ENCODE assay signal across 11 cellular contexts in genomic region chr1:44409019-44409602, GRCh38. TPM values are rescaled to one million over a fixed set of nuclear protein-coding genes. Genes with fewer than 3 reads are reported as not detected.
DNase-seq lines count a peak whose midpoint lies in the region; ATAC-seq, FAIRE-seq and TF ChIP-seq lines count a peak whose summit lies in the region.
"Had no signal": no experiment of that assay in that cellular context is flagged by ENCODE, and none has a peak within 500 bp of the region (broad histone marks: within the 10 kb centered on the region; RNA-seq: fewer than 3 reads in every experiment).

No MANE protein-coding gene starts in this region.

- peaks cover 29% of the 10 kb centered on the region for H3K79me2 ChIP-seq in HepG2 (ENCODE audit: insufficient read depth, low read length)

- DNase-seq in HepG2 (ENCODE audit: low spot score) (no peak), right lobe of liver (no peak), SW480 (ENCODE audit: low spot score) (no peak), RPMI8226 (no peak)
- DNase-seq: activated gamma-delta T cell treated with Interleukin-2 at 50 U/mL for 16 hours had no signal

- H3K9ac ChIP-seq in HepG2 (ENCODE audit: insufficient read depth, low read depth, low read length), result no peak overlapping the region
- H3K9ac ChIP-seq: KMS-11 had no signal

- no peaks in the 10 kb centered on the region for H3K9me3 ChIP-seq in HepG2 (ENCODE audit: low read length)
- no peaks in the 10 kb centered on the region for H3K9me3 ChIP-seq in right lobe of liver
- peaks cover 0 to 7% of the 10 kb centered on the region in 2 donors for H3K9me3 ChIP-seq in muscle layer of duodenum (ENCODE audit: control insufficient read depth in 1 of 2, low read length in 2 of 2)
- H3K9me3 ChIP-seq: testis had no signal

- POLR2A ChIA-PET in HepG2 (lab: Yijun Ruan, JAX), result no interaction called here

- intact Hi-C loops in HepG2 (cut with micrococcal nuclease; ENCODE audit: unreplicated experiment) (no loop called here), right lobe of liver (cut with DNase I) (no loop called here)

- CTCF ChIA-PET in HepG2 (lab: Yijun Ruan, JAX; ENCODE audit: low intra/inter-chr PET ratio, low total read pairs), result no interaction called here

- TF ChIP-seq CTCF in HepG2 (CRISPR knock-in tag; IDR thresholded peaks at IDR 0.05) (no peak), right lobe of liver (IDR thresholded peaks at IDR 0.05) (no peak), brain (conservative IDR thresholded peaks at IDR 0.05) (no peak)

- H3K27me3 ChIP-seq in HepG2 (ENCODE audit: control insufficient read depth in 1 of 2, insufficient read depth in 2 of 2, low read length in 2 of 2) (peaks cover 0 to 25% of the 10 kb centered on the region in 2 experiments; a peak in 1 of 5 replicates), right lobe of liver (peaks cover 26 to 54% of the 10 kb centered on the region in 2 donors), muscle layer of duodenum (ENCODE audit: low read depth, low read length) (peaks cover 83% of the 10 kb centered on the region)
- H3K27me3 ChIP-seq: testis had no signal

- no peaks in the 10 kb centered on the region for H3K27me3 Mint-ChIP-seq in brain

- H3K4me1 ChIP-seq in HepG2 (ENCODE audit: insufficient read depth, low read length), result peaks cover 29% of the 10 kb centered on the region
- H3K4me1 ChIP-seq in right lobe of liver, result peaks cover 0 to 27% (median 6%) of the 10 kb centered on the region in 4 donors
- H3K4me1 ChIP-seq in muscle layer of duodenum (ENCODE audit: control insufficient read depth in 1 of 2, insufficient read depth in 2 of 2, low read length in 2 of 2), result peaks cover 4 to 43% of the 10 kb centered on the region in 2 donors

- in situ Hi-C loops in HepG2 (cut with HindIII; ENCODE audit: extremely low pct_ligation_motif_present, low pct_unique_long_range_greater_than_20kb), result no loop called here

- FAIRE-seq in HepG2 (lab: Jason Lieb, UNC), result no peak

- H3K4me1 Mint-ChIP-seq in brain, result peaks cover 34% of the 10 kb centered on the region

- H3K27ac ChIP-seq in HepG2 (ENCODE audit: extremely low read length, insufficient read depth, low read length) (no peak overlapping the region), right lobe of liver (no peak overlapping the region), muscle layer of duodenum (ENCODE audit: low read length) (no peak overlapping the region)
- H3K27ac ChIP-seq: KMS-11, testis had no signal

- H3K4me3 ChIP-seq in HepG2 (replicated peaks in 1 of 3; ENCODE audit: insufficient read depth in 1 of 3, low read depth in 2 of 3, low read length in 3 of 3) (peak overlapping the region in 2 of 3 experiments; percentile 11 to 16; a peak in 3 of 6 replicates), right lobe of liver (no peak overlapping the region), muscle layer of duodenum (ENCODE audit: low read depth in 1 of 2, low read length in 2 of 2) (peak overlapping the region; percentile 9 to 32)

- H2AFZ ChIP-seq in HepG2 (ENCODE audit: low read length), result no peak overlapping the region

- TF ChIP-seq EP300 in HepG2 (IDR thresholded peaks at IDR 0.05; ENCODE audit: low read depth in 2 of 2, low read length in 2 of 2) (no peak), HepG2 (CRISPR knock-in tag; IDR thresholded peaks at IDR 0.05; ENCODE audit: borderline replicate concordance) (no peak)

- peaks cover 5 to 11% of the 10 kb centered on the region in 2 experiments; a peak in 3 of 5 replicates for H3K36me3 ChIP-seq in HepG2 (replicated peaks in 1 of 2; ENCODE audit: control insufficient read depth in 1 of 2, insufficient read depth in 2 of 2, low read length in 2 of 2)
- no peaks in the 10 kb centered on the region for H3K36me3 ChIP-seq in right lobe of liver
- H3K36me3 ChIP-seq in muscle layer of duodenum (ENCODE audit: control insufficient read depth in 1 of 2, insufficient read depth in 2 of 2, low read length in 2 of 2), result no peaks in the 10 kb centered on the region

- H3K4me3 Mint-ChIP-seq in brain, result peak overlapping the region; percentile 73 to 82 (median 78)

- no peak for TF ChIP-seq POLR2A in HepG2 (IDR thresholded peaks at IDR 0.05; ENCODE audit: insufficient read depth in 1 of 2, low read depth in 2 of 2, low read length in 2 of 2)
- no peak for TF ChIP-seq POLR2A in right lobe of liver (IDR thresholded peaks at IDR 0.05)

- peak overlapping the region; percentile 55 for H3K4me2 ChIP-seq in HepG2 (ENCODE audit: low read depth, low read length)
- H3K4me2 ChIP-seq: KMS-11 had no signal

- H3K9me3 Mint-ChIP-seq in brain, result peaks cover 0 to 8% (median 0%) of the 10 kb centered on the region in 5 experiments

- H3K27ac Mint-ChIP-seq in brain, result no peak overlapping the region

- WGBS in HepG2 (ENCODE audit: low lambda C conversion rate), result 52% methylated on average over 20 of the region's 20 CpGs
- 6% methylated on average over 20 of the region's 20 CpGs for WGBS in right lobe of liver (ENCODE audit: insufficient coverage, low coverage, low lambda C conversion rate, missing lambda C conversion rate)

- no peak for TF ChIP-seq RAD21 in HepG2 (CRISPR knock-in tag; IDR thresholded peaks at IDR 0.05)

- no TSS peak for BruUV-seq in HepG2 (replicated peaks; lab: Mats Ljungman, UMichigan)

- no peaks in the 10 kb centered on the region for H3K36me3 Mint-ChIP-seq in brain

- H4K20me1 ChIP-seq in HepG2 (ENCODE audit: insufficient read depth, low read length), result peaks cover 3% of the 10 kb centered on the region

- ATAC-seq in HepG2 (no peak), right lobe of liver (no peak), HG02571 (IDR thresholded peaks at IDR 0.05; ENCODE audit: unreplicated experiment) (no peak), GM18498 (IDR thresholded peaks at IDR 0.05; ENCODE audit: unreplicated experiment) (no peak)

TF ChIP-seq in HepG2, 621 proteins besides CTCF, POLR2A, EP300 and RAD21 (continues in another document):
- no peak for TF ChIP-seq SP140L (CRISPR knock-in tag; IDR thresholded peaks at IDR 0.05; ENCODE audit: borderline replicate concordance)
- no peak for TF ChIP-seq ZFY (CRISPR knock-in tag; IDR thresholded peaks at IDR 0.05)
- TF ChIP-seq FOXK2 (IDR thresholded peaks at IDR 0.05), result no peak
- TF ChIP-seq CREM (IDR thresholded peaks at IDR 0.05), result no peak
- no peak for TF ChIP-seq CREM (CRISPR knock-in tag; IDR thresholded peaks at IDR 0.05)

RNA-seq across cellular contexts. Expression of gene RNF220, which starts 4.1 kb away (rescaled TPM):
- 52.4 and 72.1 TPM in 2 replicates for total RNA-seq in HepG2 (2016; rRNA removed; fragmentation: Illumina TruSeq; extraction: Trizol)
- 22.8 and 23.7 TPM in 2 replicates for total RNA-seq in HepG2 (2016; cell fraction: cytosol; rRNA removed; fragmentation: Illumina TruSeq; extraction: Trizol; ENCODE audit: low read depth)
- total RNA-seq in HepG2 (2016; cell fraction: insoluble cytoplasmic fraction; rRNA removed; fragmentation: Illumina TruSeq; extraction: Trizol), result 47.5 and 68.7 TPM in 2 replicates
- 52.8 and 60.2 TPM in 2 replicates for total RNA-seq in HepG2 (2016; cell fraction: membrane; rRNA removed; fragmentation: Illumina TruSeq; extraction: Trizol)
- total RNA-seq in HepG2 (2016; cell fraction: nucleus; rRNA removed; fragmentation: Illumina TruSeq; extraction: Trizol), result 35.2 and 42.6 TPM in 2 replicates
- 48.2 and 67.9 TPM in 2 replicates for polyA plus RNA-seq in HepG2 (2011; rRNA removed)
- 66.3 and 73.5 TPM in 2 replicates for polyA plus RNA-seq in HepG2 (2011; cell fraction: cytosol; rRNA removed)
- polyA plus RNA-seq in HepG2 (2011; cell fraction: nucleus; rRNA removed), result 128 and 130 TPM in 2 replicates
- 78.4 and 79.8 TPM in 2 replicates for polyA plus RNA-seq in HepG2 (2012)
- 28.1 and 30.5 TPM in 2 replicates for polyA plus RNA-seq in HepG2 (2016; cell fraction: cytosol; fragmentation: Illumina TruSeq; extraction: Trizol; ENCODE audit: low read depth)
- polyA plus RNA-seq in HepG2 (2016; cell fraction: insoluble cytoplasmic fraction; fragmentation: Illumina TruSeq; extraction: Trizol; ENCODE audit: low read depth), result 61.3 and 65.3 TPM in 2 replicates
- polyA plus RNA-seq in HepG2 (2016; cell fraction: membrane; fragmentation: Illumina TruSeq; extraction: Trizol; ENCODE audit: low read depth), result 51.8 and 52.7 TPM in 2 replicates
- 73.3 and 76.8 TPM in 2 replicates for polyA plus RNA-seq in HepG2 (2016; cell fraction: nucleus; fragmentation: Illumina TruSeq; extraction: Trizol; ENCODE audit: insufficient read depth, low read depth)
- polyA minus RNA-seq in HepG2 (2011; rRNA and poly(A)+ RNA removed; ENCODE audit: low replicate concordance), result 59.9 and 60.3 TPM in 2 replicates
- polyA minus RNA-seq in HepG2 (2011; cell fraction: cytosol; rRNA and poly(A)+ RNA removed), result 18.7 and 19.3 TPM in 2 replicates
- 52.9 and 55.6 TPM in 2 replicates for polyA minus RNA-seq in HepG2 (2011; cell fraction: nucleus; rRNA and poly(A)+ RNA removed)
- 10 to 100 TPM; 19.2 to 57.9 (median 23.0) TPM for total RNA-seq in right lobe of liver
- 120 TPM for polyA plus RNA-seq in brain (ENCODE audit: insufficient read depth, low read depth, low replicate concordance)

RNA-seq across cellular contexts. Expression of gene ERI3, which starts 54.1 kb away (rescaled TPM):
- total RNA-seq in HepG2 (2016; rRNA removed; fragmentation: Illumina TruSeq; extraction: Trizol) (35.9 and 40.3 TPM in 2 replicates), right lobe of liver (10 to 100 TPM; 20.6 to 30.6 (median 23.8) TPM)
- 56.7 and 66.6 TPM in 2 replicates for total RNA-seq in HepG2 (2016; cell fraction: cytosol; rRNA removed; fragmentation: Illumina TruSeq; extraction: Trizol; ENCODE audit: low read depth)
- 34.0 and 36.1 TPM in 2 replicates for total RNA-seq in HepG2 (2016; cell fraction: insoluble cytoplasmic fraction; rRNA removed; fragmentation: Illumina TruSeq; extraction: Trizol)
- total RNA-seq in HepG2 (2016; cell fraction: membrane; rRNA removed; fragmentation: Illumina TruSeq; extraction: Trizol), result 50.1 and 65.3 TPM in 2 replicates
- total RNA-seq in HepG2 (2016; cell fraction: nucleus; rRNA removed; fragmentation: Illumina TruSeq; extraction: Trizol), result 14.8 and 15.9 TPM in 2 replicates
- polyA plus RNA-seq in HepG2 (2011; rRNA removed) (35.6 and 38.8 TPM in 2 replicates), brain (ENCODE audit: insufficient read depth, low read depth, low replicate concordance) (138 TPM)
- 34.7 and 41.6 TPM in 2 replicates for polyA plus RNA-seq in HepG2 (2011; cell fraction: cytosol; rRNA removed)
- 38.0 and 40.6 TPM in 2 replicates for polyA plus RNA-seq in HepG2 (2011; cell fraction: nucleus; rRNA removed)
- 20.0 and 23.8 TPM in 2 replicates for polyA plus RNA-seq in HepG2 (2012)
- 48.5 and 58.8 TPM in 2 replicates for polyA plus RNA-seq in HepG2 (2016; cell fraction: cytosol; fragmentation: Illumina TruSeq; extraction: Trizol; ENCODE audit: low read depth)
- 27.8 and 38.1 TPM in 2 replicates for polyA plus RNA-seq in HepG2 (2016; cell fraction: insoluble cytoplasmic fraction; fragmentation: Illumina TruSeq; extraction: Trizol; ENCODE audit: low read depth)
- 52.6 and 54.7 TPM in 2 replicates for polyA plus RNA-seq in HepG2 (2016; cell fraction: membrane; fragmentation: Illumina TruSeq; extraction: Trizol; ENCODE audit: low read depth)
- 21.6 and 25.0 TPM in 2 replicates for polyA plus RNA-seq in HepG2 (2016; cell fraction: nucleus; fragmentation: Illumina TruSeq; extraction: Trizol; ENCODE audit: insufficient read depth, low read depth)
- polyA minus RNA-seq in HepG2 (2011; rRNA and poly(A)+ RNA removed; ENCODE audit: low replicate concordance), result 36.5 and 101 TPM in 2 replicates
- polyA minus RNA-seq in HepG2 (2011; cell fraction: cytosol; rRNA and poly(A)+ RNA removed), result 23.0 and 23.3 TPM in 2 replicates
- polyA minus RNA-seq in HepG2 (2011; cell fraction: nucleus; rRNA and poly(A)+ RNA removed), result 16.2 and 18.5 TPM in 2 replicates

Comparison
In these comparisons a context has a peak if more than half of its experiments do, and no peak if none do; other contexts are left out.
1. H3K4me3 ChIP-seq: peak in HepG2 (2 of 3) and muscle layer of duodenum (2 of 2); none in right lobe of liver (0 of 3).